16 cellular contexts compared by ENCODE assay signal in the genomic region with DNA sequence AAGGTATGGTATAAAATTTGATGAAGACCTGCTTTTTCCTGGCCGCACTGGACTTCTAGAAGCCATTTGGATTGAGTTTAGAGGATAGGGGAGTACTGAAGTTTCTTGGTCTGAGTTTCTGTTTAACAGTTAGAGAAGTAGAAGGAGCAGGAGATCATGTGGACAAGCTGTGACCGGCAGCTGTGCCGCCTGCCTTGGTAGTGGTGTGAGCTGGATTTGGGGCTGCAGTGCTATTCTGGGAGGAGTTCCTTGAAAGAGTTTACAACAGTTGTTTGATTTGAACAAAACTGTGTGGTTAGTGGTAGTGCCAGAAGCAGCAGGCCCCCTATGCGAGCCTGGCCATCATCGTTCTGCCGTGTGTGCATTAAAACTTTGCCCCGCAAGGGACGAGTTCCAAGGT.
DNase-seq lines count a peak whose midpoint lies in the region; ATAC-seq and TF ChIP-seq lines count a peak whose summit lies in the region.
"Had no signal": no experiment of that assay in that cellular context is flagged by ENCODE, and none has a peak within 500 bp of the region (broad histone marks: within the 10 kb centered on the region; RNA-seq: fewer than 3 reads in every experiment).

No MANE protein-coding gene starts in this region.

- H3K27ac ChIP-seq in H9 (ENCODE audit: insufficient read length, low read depth, low read length): no peak overlapping the region
- no peak overlapping the region for H3K27ac ChIP-seq in neuronal stem cell (replicated peaks; ENCODE audit: low read length)
- H3K27ac ChIP-seq in skeletal muscle tissue (ENCODE audit: low read depth, low read length): peak overlapping the region; percentile 7
- H3K27ac ChIP-seq: HL-60 had no signal

- peaks cover 3% of the 10 kb centered on the region; the same call in 1 of the 2 replicates for H3K4me1 ChIP-seq in H9 (ENCODE audit: insufficient read depth, low read length)
- H3K4me1 ChIP-seq in neuronal stem cell (ENCODE audit: control insufficient read depth in 2 of 2, insufficient read depth in 1 of 2, low read depth in 1 of 2, low read length in 2 of 2): no peaks in the 10 kb centered on the region
- peaks cover 4% of the 10 kb centered on the region in 3 donors for H3K4me1 ChIP-seq in skeletal muscle tissue (ENCODE audit: control insufficient read depth in 3 of 3, insufficient read depth in 3 of 3, low read length in 3 of 3)

- no peak overlapping the region for H4K5ac ChIP-seq in H9 (ENCODE audit: insufficient read length, low read depth, low read length)

- H3K79me2 ChIP-seq in H9 (ENCODE audit: insufficient read depth, low read length): no peaks in the 10 kb centered on the region

- no peak overlapping the region for H2AFZ ChIP-seq in H9 (ENCODE audit: low read length)
- peak overlapping the region; percentile 66 for H2AFZ ChIP-seq in neuronal stem cell (ENCODE audit: low read length)

- H3K4me3 ChIP-seq in neuronal stem cell (ENCODE audit: low read length in 2 of 2) (no peak overlapping the region), skeletal muscle tissue (ENCODE audit: low read length in 3 of 3) (peak overlapping the region in 2 of 3 donors; percentile 35 to 51)
- H3K4me3 ChIP-seq: GM12878 had no signal

- DNase-seq in H9 (no peak), globus pallidus (ENCODE audit: low spot score) (peak; percentile 52), neuronal stem cell (ENCODE audit: low spot score) (no peak), SKM-1 (lab: John Stamatoyannopoulos, UW; ENCODE audit: unreplicated experiment) (no peak), mesenteric fat pad (ENCODE audit: low spot score) (no peak)
- DNase-seq: ACHN; Calu3; CD4-positive, alpha-beta T cell; DMS 273 treated with DMSO at 0.1 percent for 48 hours; HCEC 1CT; HFFc6 had no signal

- H2AK5ac ChIP-seq in H9 (ENCODE audit: insufficient read length, low read length) (no peak overlapping the region), neuronal stem cell (ENCODE audit: low read depth, low read length) (no peak overlapping the region)

- no CpG with 5 or more reads among the region's 8 CpGs for WGBS in H9 (ENCODE audit: extremely low coverage, insufficient read length, low lambda C conversion rate)
- WGBS in neuronal stem cell (ENCODE audit: extremely low coverage in 2 of 2, insufficient read length in 2 of 2, insufficient replicate concordance in 1 of 2), 2 donors: no CpG with 5 or more reads among the region's 8 CpGs

- peak overlapping the region; percentile 50 for H3K56ac ChIP-seq in H9 (ENCODE audit: insufficient read length, low read depth, low read length)

- no peaks in the 10 kb centered on the region for H3K27me3 ChIP-seq in H9 (ENCODE audit: insufficient read depth, low read length)
- H3K27me3 ChIP-seq in neuronal stem cell (ENCODE audit: control insufficient read depth in 3 of 3, insufficient read depth in 3 of 3, low read depth in 1 of 3, low read length in 3 of 3): no peaks in the 10 kb centered on the region
- H3K27me3 ChIP-seq in skeletal muscle tissue (ENCODE audit: control insufficient read depth in 3 of 3, insufficient read depth in 3 of 3, low read length in 3 of 3): no peaks in the 10 kb centered on the region

- H2BK12ac ChIP-seq in H9 (ENCODE audit: insufficient read length, low read depth, low read length): no peak overlapping the region
- H2BK12ac ChIP-seq in neuronal stem cell (ENCODE audit: low read length): no peak overlapping the region

- no peaks in the 10 kb centered on the region for H4K20me1 ChIP-seq in H9 (ENCODE audit: control insufficient read depth, insufficient read depth, insufficient read length)

- H3K36me3 ChIP-seq in neuronal stem cell (replicated peaks in 1 of 2; ENCODE audit: control insufficient read depth in 2 of 2, insufficient read depth in 2 of 2, low read length in 2 of 2) (no peaks in the 10 kb centered on the region), skeletal muscle tissue (ENCODE audit: control insufficient read depth in 3 of 3, insufficient read depth in 3 of 3, low read length in 3 of 3) (no peaks in the 10 kb centered on the region)

- ATAC-seq in HG03460 (IDR thresholded peaks at IDR 0.05; ENCODE audit: unreplicated experiment): no peak
- ATAC-seq: GM12878 had no signal

- H3K9ac ChIP-seq in H9 (ENCODE audit: extremely low read depth, insufficient read length, low read length): no peak overlapping the region
- no peak overlapping the region for H3K9ac ChIP-seq in neuronal stem cell (ENCODE audit: low read depth, low read length, poor library complexity)
- H3K9ac ChIP-seq in skeletal muscle tissue (ENCODE audit: low read depth in 1 of 3, low read length in 3 of 3): peak overlapping the region in 1 of 3 donors; percentile 8

- no peaks in the 10 kb centered on the region; the same call in 1 of the 2 replicates for H3K27me3 Mint-ChIP-seq in H9 (ENCODE audit: low read depth)
- H3K27me3 Mint-ChIP-seq: B cell; CD4-positive, alpha-beta T cell had no signal

- H3K23ac ChIP-seq in H9 (ENCODE audit: insufficient read length, low read depth, low read length) (no peak overlapping the region), neuronal stem cell (ENCODE audit: low read depth, low read length, poor library complexity) (no peak overlapping the region)

- H4K91ac ChIP-seq in H9 (ENCODE audit: insufficient read length, low read depth, low read length) (no peak overlapping the region), neuronal stem cell (ENCODE audit: low read depth, low read length, poor library complexity) (no peak overlapping the region)

- peaks cover 11% of the 10 kb centered on the region in 2 experiments for H3K4me1 Mint-ChIP-seq in H9

- H3K4me2 ChIP-seq in H9 (ENCODE audit: insufficient read depth, insufficient read length, low read length) (no peak overlapping the region), neuronal stem cell (ENCODE audit: insufficient read depth, low read length, poor library complexity, severe bottlenecking) (no peak overlapping the region)

- no peak overlapping the region for H3K4ac ChIP-seq in H9 (ENCODE audit: low read depth, low read length)
- no peak overlapping the region for H3K4ac ChIP-seq in neuronal stem cell (ENCODE audit: low read length)

- H3K23me2 ChIP-seq in H9 (ENCODE audit: insufficient read length, low read depth, low read length, poor library complexity, severe bottlenecking): no peaks in the 10 kb centered on the region

- no peak overlapping the region for H4K8ac ChIP-seq in H9 (replicated peaks; ENCODE audit: insufficient read length, low read depth, low read length)
- no peak overlapping the region for H4K8ac ChIP-seq in neuronal stem cell (ENCODE audit: low read depth, low read length)

- H3K79me1 ChIP-seq in H9 (ENCODE audit: insufficient read depth, low read depth, low read length, poor library complexity, severe bottlenecking): no peaks in the 10 kb centered on the region
- no peaks in the 10 kb centered on the region for H3K79me1 ChIP-seq in neuronal stem cell (ENCODE audit: low read depth, low read length)

- no peak overlapping the region for H3T11ph ChIP-seq in H9 (ENCODE audit: low read length)

- peaks cover 14 to 20% of the 10 kb centered on the region in 2 experiments; a peak in 4 of 5 replicates for H3K9me3 Mint-ChIP-seq in H9

- peaks cover 3 to 17% (median 4%) of the 10 kb centered on the region in 3 experiments; a peak in 3 of 7 replicates for H3K36me3 Mint-ChIP-seq in H9 (ENCODE audit: insufficient read depth in 1 of 3, low read depth in 3 of 3)

- H3K18ac ChIP-seq in H9 (ENCODE audit: insufficient read length, low read depth, low read length) (no peak overlapping the region), neuronal stem cell (ENCODE audit: low read length) (no peak overlapping the region)

- H3K14ac ChIP-seq in H9 (ENCODE audit: insufficient read depth, low read length): no peak overlapping the region
- no peak overlapping the region for H3K14ac ChIP-seq in neuronal stem cell (ENCODE audit: low read length)

- H2BK120ac ChIP-seq in H9 (ENCODE audit: low read depth, low read length, poor library complexity, severe bottlenecking): no peak overlapping the region
- no peak overlapping the region for H2BK120ac ChIP-seq in neuronal stem cell (ENCODE audit: low read depth, low read length)

- TF ChIP-seq CTCF in H9 (conservative IDR thresholded peaks at IDR 0.05): no peak

- no peak overlapping the region for H2BK15ac ChIP-seq in H9 (ENCODE audit: low read depth, low read length)
- H2BK15ac ChIP-seq in neuronal stem cell (ENCODE audit: low read length): no peak overlapping the region

- H2BK5ac ChIP-seq in H9 (ENCODE audit: insufficient read length, low read length) (no peak overlapping the region), neuronal stem cell (ENCODE audit: low read length) (no peak overlapping the region)

- H3K9me3 ChIP-seq in H9 (ENCODE audit: control insufficient read depth, low read depth, low read length) (no peaks in the 10 kb centered on the region), neuronal stem cell (replicated peaks in 1 of 2; ENCODE audit: control insufficient read depth in 2 of 2, insufficient read depth in 1 of 2, low read depth in 1 of 2, low read length in 2 of 2) (peaks cover 0 to 2% of the 10 kb centered on the region in 2 donors), skeletal muscle tissue (ENCODE audit: control insufficient read depth in 3 of 3, low read length in 3 of 3) (no peaks in the 10 kb centered on the region)

- H3K27ac Mint-ChIP-seq in H9: no peak overlapping the region
- H3K27ac Mint-ChIP-seq: B cell; CD4-positive, alpha-beta T cell; HFFc6 had no signal

- H2BK20ac ChIP-seq in H9 (ENCODE audit: low read depth, low read length, poor library complexity, severe bottlenecking): no peak overlapping the region

- no peak overlapping the region for H3K4me3 Mint-ChIP-seq in H9
- H3K4me3 Mint-ChIP-seq: B cell; CD4-positive, alpha-beta T cell; HFFc6 had no signal

Comparison
In these comparisons a context has a peak if more than half of its experiments do, and no peak if none do; other contexts are left out.
1. H3K4me3 ChIP-seq: peak in skeletal muscle tissue (2 of 3); none in neuronal stem cell (0 of 2).